Comparison of ENCODE assay signal across 8 cellular contexts in genomic region chr3:101936419-101937331, GRCh38.
DNase-seq lines count a peak whose midpoint lies in the region; ATAC-seq lines count a peak whose summit lies in the region.

No MANE protein-coding gene starts in this region.

- no CpG with 5 or more reads among the region's 10 CpGs for WGBS in trophoblast cell (ENCODE audit: extremely low coverage, insufficient coverage, insufficient read length)

- H3K4me3 ChIP-seq in trophoblast cell (ENCODE audit: low read depth, low read length): no peak overlapping the region

- no peaks in the 10 kb centered on the region for H3K4me1 ChIP-seq in trophoblast cell (ENCODE audit: control insufficient read depth in 1 of 2, insufficient read depth in 2 of 2, low read length in 2 of 2)

- no peak overlapping the region for H4K12ac ChIP-seq in trophoblast cell (ENCODE audit: low read depth, low read length)

- no peak overlapping the region for H3K4me2 ChIP-seq in trophoblast cell (ENCODE audit: low read length)

- no peak overlapping the region for H3K4ac ChIP-seq in trophoblast cell (ENCODE audit: low read depth, low read length)

- no peak overlapping the region for H2AFZ ChIP-seq in trophoblast cell (ENCODE audit: insufficient read depth, low read length, poor library complexity)

- peak; percentile 87 for ATAC-seq in GM18867 (IDR thresholded peaks at IDR 0.05; ENCODE audit: unreplicated experiment)
- ATAC-seq in HG02981 (IDR thresholded peaks at IDR 0.05; ENCODE audit: unreplicated experiment): peak; percentile 87

- H3K14ac ChIP-seq in trophoblast cell (ENCODE audit: low read length): no peak overlapping the region

- no peak overlapping the region for H2BK5ac ChIP-seq in trophoblast cell (ENCODE audit: low read depth, low read length, poor library complexity)

- H2AK5ac ChIP-seq in trophoblast cell (ENCODE audit: low read length): no peak overlapping the region

- H4K8ac ChIP-seq in trophoblast cell (ENCODE audit: low read depth, low read length): no peak overlapping the region

- H2BK120ac ChIP-seq in trophoblast cell (ENCODE audit: insufficient read depth, low read length, poor library complexity): no peak overlapping the region

- H3K9me3 ChIP-seq in trophoblast cell (ENCODE audit: insufficient read depth, low read depth, low read length): no peaks in the 10 kb centered on the region

- H3K27me3 ChIP-seq in trophoblast cell (ENCODE audit: insufficient read depth, low read length): no peaks in the 10 kb centered on the region

- no peaks in the 10 kb centered on the region for H3K36me3 ChIP-seq in trophoblast cell (ENCODE audit: control insufficient read depth in 1 of 2, insufficient read depth in 2 of 2, low read length in 2 of 2)

- H2BK12ac ChIP-seq in trophoblast cell (ENCODE audit: low read length): no peak overlapping the region

- no peak overlapping the region for H3K18ac ChIP-seq in trophoblast cell (ENCODE audit: low read length)

- peak overlapping the region; percentile 37 for H4K91ac ChIP-seq in trophoblast cell (ENCODE audit: low read depth, low read length)

- H3K79me1 ChIP-seq in trophoblast cell (ENCODE audit: low read length): peaks cover 5% of the 10 kb centered on the region

- no peak overlapping the region for H3K27ac ChIP-seq in trophoblast cell (ENCODE audit: low read depth, low read length)

- H3K79me2 ChIP-seq in trophoblast cell (ENCODE audit: control insufficient read depth, insufficient read depth, low read length, poor library complexity): no peaks in the 10 kb centered on the region

- DNase-seq in AG08396 (ENCODE audit: low spot score) (peak; percentile 62), OCI-M1 (lab: John Stamatoyannopoulos, UW) (peak; percentile 89), trophoblast cell (peak in 1 of 2 donors; percentile 45), OCI-M2 (lab: John Stamatoyannopoulos, UW; ENCODE audit: unreplicated experiment) (no peak), Ammon's horn (ENCODE audit: low spot score) (no peak)
- DNase-seq in central memory CD4-positive, alpha-beta T cell: peak; percentile 70

- H3K9ac ChIP-seq in trophoblast cell (ENCODE audit: low read length): no peak overlapping the region

- H3K23ac ChIP-seq in trophoblast cell (ENCODE audit: low read length): no peak overlapping the region

Comparison
In these comparisons a context has a peak if more than half of its experiments do, and no peak if none do; other contexts are left out.
1. DNase-seq: peak in AG08396 (single experiment), OCI-M1 (single experiment) and central memory CD4-positive, alpha-beta T cell (single experiment); none in OCI-M2 (single experiment) and Ammon's horn (single experiment).